In genomic region chr1:50622259-50622658, GRCh38 we compare ENCODE assay signal across 24 cellular contexts.
"Had no signal": no experiment of that assay in that cellular context is flagged by ENCODE, and none has a peak within 500 bp of the region (broad histone marks: within the 10 kb centered on the region; RNA-seq: fewer than 3 reads in every experiment).

No MANE protein-coding gene starts in this region.

- H3K4me1 Mint-ChIP-seq: mesothelial cell of epicardium, nephron progenitor cell had no signal

- H3K27ac Mint-ChIP-seq: mesothelial cell of epicardium; natural killer cell; nephron progenitor cell; progenitor cell of endocrine pancreas; stimulated activated naive B cell treated with anti-CD40 and anti-IgM and Interleukin-4, amounts not matched to agents 10 μg/mL and 1 μg/mL and 100 μg/mL, for 72 hours had no signal

- ATAC-seq: natural killer cell; sciatic nerve; stimulated activated naive B cell treated with anti-CD40 and anti-IgM and Interleukin-4, amounts not matched to agents 10 μg/mL and 1 μg/mL and 100 μg/mL, for 72 hours; stimulated activated naive CD8-positive, alpha-beta T cell treated with anti-CD3 and anti-CD28 coated beads, Interleukin-15, Interleukin-2, amounts not matched to agents 100 U/mL and 50 U/mL, for 24 hours had no signal

- DNase-seq: islet precursor cell; left ventricle myocardium inferior; naive B cell; natural killer cell; nephron progenitor cell; ovary; stimulated activated CD4-positive, alpha-beta T cell treated with anti-CD3 and anti-CD28 coated beads, Interleukin-12 subunit alpha, Interleukin-12 subunit beta, amount 100 ng/mL, for 4 hours; stimulated activated CD4-positive, alpha-beta T cell treated with anti-CD3 and anti-CD28 coated beads, Interleukin-15, amount 100 ng/mL, for 24 hours; stimulated activated CD4-positive, alpha-beta T cell treated with anti-CD3 and anti-CD28 coated beads, Interleukin-2, amount 100 ng/mL, for 24 hours; stimulated activated CD4-positive, alpha-beta T cell treated with anti-CD3 and anti-CD28 coated beads, Interleukin-4, amount 100 ng/mL, for 1 hour; stimulated activated naive B cell treated with anti-CD40 and anti-IgM and Interleukin-4, amounts not matched to agents 10 μg/mL and 1 μg/mL and 100 μg/mL, for 72 hours; stimulated activated naive CD8-positive, alpha-beta T cell treated with anti-CD3 and anti-CD28 coated beads, Interleukin-15, Interleukin-2, amounts not matched to agents 100 U/mL and 50 U/mL, for 24 hours; stomach; testis; thyroid gland; transverse colon; upper lobe of left lung had no signal

- H3K36me3 ChIP-seq: left ventricle myocardium inferior, ovary, right atrium auricular region, stomach, thyroid gland, transverse colon, upper lobe of left lung, vagina had no signal

- H3K27ac ChIP-seq: left ventricle myocardium inferior, ovary, right atrium auricular region, skin epidermis, testis, thyroid gland, vagina had no signal

- H3K27me3 Mint-ChIP-seq: naive B cell; progenitor cell of endocrine pancreas; stimulated activated naive B cell treated with anti-CD40 and anti-IgM and Interleukin-4, amounts not matched to agents 10 μg/mL and 1 μg/mL and 100 μg/mL, for 72 hours had no signal

- H3K4me3 Mint-ChIP-seq: mesothelial cell of epicardium; naive B cell; natural killer cell; nephron progenitor cell; stimulated activated naive B cell treated with anti-CD40 and anti-IgM and Interleukin-4, amounts not matched to agents 10 μg/mL and 1 μg/mL and 100 μg/mL, for 72 hours had no signal

- H3K9me3 Mint-ChIP-seq: natural killer cell had no signal

- H3K4me3 ChIP-seq: left ventricle myocardium inferior, lung, ovary, right atrium auricular region, skin epidermis, stomach, testis, thyroid gland, transverse colon, upper lobe of left lung, vagina had no signal

- H3K9me3 ChIP-seq: left ventricle myocardium inferior, ovary, right atrium auricular region, stomach, testis, thyroid gland, transverse colon, upper lobe of left lung, vagina had no signal

- H3K27me3 ChIP-seq: ovary, right atrium auricular region, stomach, testis, thyroid gland, transverse colon, upper lobe of left lung, vagina had no signal

- H3K4me1 ChIP-seq: left ventricle myocardium inferior, right atrium auricular region, stomach, testis, thyroid gland, transverse colon, vagina had no signal
